In genomic region chr16:89033796-89034572, GRCh38 we compare ENCODE assay signal across 26 cellular contexts. TPM values are rescaled to one million over a fixed set of nuclear protein-coding genes. Genes with fewer than 3 reads are reported as not detected.
DNase-seq lines count a peak whose midpoint lies in the region; ATAC-seq and TF ChIP-seq lines count a peak whose summit lies in the region.
"Had no signal": no experiment of that assay in that cellular context is flagged by ENCODE, and none has a peak within 500 bp of the region (broad histone marks: within the 10 kb centered on the region; RNA-seq: fewer than 3 reads in every experiment).

No MANE protein-coding gene starts in this region.

- no peaks in the 10 kb centered on the region for H3K4me1 ChIP-seq in right atrium auricular region
- H3K4me1 ChIP-seq in lower lobe of right lung, result peaks cover 8% of the 10 kb centered on the region
- H3K4me1 ChIP-seq: foreskin keratinocyte had no signal

- H3K27ac Mint-ChIP-seq in activated T-helper 1 cell treated with anti-CD3 and anti-CD28 coated beads, Interleukin-12 subunit alpha, Interleukin-12 subunit beta, Interleukin-2, Interleukin-4 antibody, amounts not matched to agents 30 ng/mL and 10 ng/mL and 1 ng/mL, durations not matched to agents 14 hours and 24 hours and 36 hours, result peak overlapping the region; percentile 52
- H3K27ac Mint-ChIP-seq in stimulated activated memory B cell treated with anti-CD40 and anti-IgM and Interleukin-4, amounts not matched to agents 10 μg/mL and 1 μg/mL and 100 μg/mL, for 72 hours, result peak overlapping the region; percentile 72
- H3K27ac Mint-ChIP-seq: activated CD8-positive, alpha-beta T cell treated with anti-CD3 and anti-CD28 coated beads for 36 hours; activated naive CD8-positive, alpha-beta T cell treated with anti-CD3 and anti-CD28 coated beads, Interleukin-2, amount 50 U/mL, for 24 hours; immature natural killer cell; stimulated activated effector memory CD8-positive, alpha-beta T cell treated with anti-CD3 and anti-CD28 coated beads, Interleukin-12 subunit alpha, Interleukin-12 subunit beta, amount 100 ng/mL, for 72 hours had no signal

- peaks cover 3% of the 10 kb centered on the region for H3K36me3 Mint-ChIP-seq in activated T-helper 1 cell treated with anti-CD3 and anti-CD28 coated beads, Interleukin-12 subunit alpha, Interleukin-12 subunit beta, Interleukin-2, Interleukin-4 antibody, amounts not matched to agents 30 ng/mL and 10 ng/mL and 1 ng/mL, durations not matched to agents 14 hours and 24 hours and 36 hours (ENCODE audit: low read depth)
- no peaks in the 10 kb centered on the region for H3K36me3 Mint-ChIP-seq in stimulated activated memory B cell treated with anti-CD40 and anti-IgM and Interleukin-4, amounts not matched to agents 10 μg/mL and 1 μg/mL and 100 μg/mL, for 72 hours
- H3K36me3 Mint-ChIP-seq: immature natural killer cell; stimulated activated effector memory CD8-positive, alpha-beta T cell treated with anti-CD3 and anti-CD28 coated beads, Interleukin-12 subunit alpha, Interleukin-12 subunit beta, amount 100 ng/mL, for 72 hours had no signal

- H3K36me3 ChIP-seq in right atrium auricular region, result no peaks in the 10 kb centered on the region
- H3K36me3 ChIP-seq in lower lobe of right lung, result no peaks in the 10 kb centered on the region

- no peak overlapping the region for H3K4me3 Mint-ChIP-seq in activated T-helper 1 cell treated with anti-CD3 and anti-CD28 coated beads, Interleukin-12 subunit alpha, Interleukin-12 subunit beta, Interleukin-2, Interleukin-4 antibody, amounts not matched to agents 30 ng/mL and 10 ng/mL and 1 ng/mL, durations not matched to agents 14 hours and 24 hours and 36 hours
- H3K4me3 Mint-ChIP-seq in stimulated activated memory B cell treated with anti-CD40 and anti-IgM and Interleukin-4, amounts not matched to agents 10 μg/mL and 1 μg/mL and 100 μg/mL, for 72 hours, result no peak overlapping the region
- H3K4me3 Mint-ChIP-seq: activated CD8-positive, alpha-beta T cell treated with anti-CD3 and anti-CD28 coated beads for 36 hours; activated naive CD8-positive, alpha-beta T cell treated with anti-CD3 and anti-CD28 coated beads, Interleukin-2, amount 50 U/mL, for 24 hours; immature natural killer cell; stimulated activated effector memory CD8-positive, alpha-beta T cell treated with anti-CD3 and anti-CD28 coated beads, Interleukin-12 subunit alpha, Interleukin-12 subunit beta, amount 100 ng/mL, for 72 hours had no signal

- H3K9me3 Mint-ChIP-seq in activated T-helper 1 cell treated with anti-CD3 and anti-CD28 coated beads, Interleukin-12 subunit alpha, Interleukin-12 subunit beta, Interleukin-2, Interleukin-4 antibody, amounts not matched to agents 30 ng/mL and 10 ng/mL and 1 ng/mL, durations not matched to agents 14 hours and 24 hours and 36 hours, result peaks cover 12% of the 10 kb centered on the region
- peaks cover 3% of the 10 kb centered on the region for H3K9me3 Mint-ChIP-seq in stimulated activated memory B cell treated with anti-CD40 and anti-IgM and Interleukin-4, amounts not matched to agents 10 μg/mL and 1 μg/mL and 100 μg/mL, for 72 hours
- H3K9me3 Mint-ChIP-seq: activated naive CD8-positive, alpha-beta T cell treated with anti-CD3 and anti-CD28 coated beads, Interleukin-2, amount 50 U/mL, for 24 hours had no signal

- H3K27me3 ChIP-seq in right atrium auricular region (no peaks in the 10 kb centered on the region), lower lobe of right lung (ENCODE audit: low read depth) (peaks cover 25% of the 10 kb centered on the region)

- H3K9me3 ChIP-seq in right atrium auricular region (no peaks in the 10 kb centered on the region), lower lobe of right lung (no peaks in the 10 kb centered on the region)

- H3K4me3 ChIP-seq in right atrium auricular region (no peak overlapping the region), lower lobe of right lung (no peak overlapping the region)

- intact Hi-C loops in Right ventricle myocardium superior (cut with DNase I), result no loop called here
- intact Hi-C loops in activated T-helper 1 cell treated with anti-CD3 and anti-CD28 coated beads, Interleukin-12 subunit alpha, Interleukin-12 subunit beta, Interleukin-2, Interleukin-4 antibody, amounts not matched to agents 30 ng/mL and 10 ng/mL and 1 ng/mL, durations not matched to agents 14 hours and 24 hours and 36 hours (cut with micrococcal nuclease), result no loop called here
- intact Hi-C loops in lower lobe of right lung (cut with DNase I), result no loop called here

- TF ChIP-seq CTCF in right atrium auricular region (IDR thresholded peaks at IDR 0.05) (no peak), lower lobe of right lung (IDR thresholded peaks at IDR 0.05) (no peak)

- no peak overlapping the region for H3K27ac ChIP-seq in right atrium auricular region
- H3K27ac ChIP-seq in lower lobe of right lung, result no peak overlapping the region
- H3K27ac ChIP-seq: foreskin keratinocyte had no signal

- ATAC-seq in Right ventricle myocardium superior (ENCODE audit: poor library complexity) (no peak), lower lobe of right lung (no peak)
- no peak for ATAC-seq in stimulated activated memory B cell treated with anti-CD40 and anti-IgM and Interleukin-4, amounts not matched to agents 10 μg/mL and 1 μg/mL and 100 μg/mL, for 72 hours
- ATAC-seq: activated CD8-positive, alpha-beta T cell treated with anti-CD3 and anti-CD28 coated beads for 36 hours; activated naive CD8-positive, alpha-beta T cell treated with anti-CD3 and anti-CD28 coated beads, Interleukin-2, amount 50 U/mL, for 24 hours; foreskin keratinocyte; HCT116; SK-N-SH treated with all-trans-retinoic acid at 6 μM for 48 hours; stimulated activated effector memory CD8-positive, alpha-beta T cell treated with anti-CD3 and anti-CD28 coated beads, Interleukin-12 subunit alpha, Interleukin-12 subunit beta, amount 100 ng/mL, for 72 hours had no signal

- H3K4me1 Mint-ChIP-seq in activated T-helper 1 cell treated with anti-CD3 and anti-CD28 coated beads, Interleukin-12 subunit alpha, Interleukin-12 subunit beta, Interleukin-2, Interleukin-4 antibody, amounts not matched to agents 30 ng/mL and 10 ng/mL and 1 ng/mL, durations not matched to agents 14 hours and 24 hours and 36 hours (ENCODE audit: low read depth), result peaks cover 33% of the 10 kb centered on the region
- H3K4me1 Mint-ChIP-seq in stimulated activated memory B cell treated with anti-CD40 and anti-IgM and Interleukin-4, amounts not matched to agents 10 μg/mL and 1 μg/mL and 100 μg/mL, for 72 hours, result peaks cover 42% of the 10 kb centered on the region

- H3K27me3 Mint-ChIP-seq in activated T-helper 1 cell treated with anti-CD3 and anti-CD28 coated beads, Interleukin-12 subunit alpha, Interleukin-12 subunit beta, Interleukin-2, Interleukin-4 antibody, amounts not matched to agents 30 ng/mL and 10 ng/mL and 1 ng/mL, durations not matched to agents 14 hours and 24 hours and 36 hours (ENCODE audit: insufficient read depth), result peaks cover 5% of the 10 kb centered on the region
- peaks cover 12% of the 10 kb centered on the region for H3K27me3 Mint-ChIP-seq in stimulated activated memory B cell treated with anti-CD40 and anti-IgM and Interleukin-4, amounts not matched to agents 10 μg/mL and 1 μg/mL and 100 μg/mL, for 72 hours

- peak; percentile 32 for DNase-seq in Right ventricle myocardium superior
- no peak for DNase-seq in right atrium auricular region (ENCODE audit: low spot score)
- DNase-seq in activated T-helper 1 cell treated with anti-CD3 and anti-CD28 coated beads, Interleukin-12 subunit alpha, Interleukin-12 subunit beta, Interleukin-2, Interleukin-4 antibody, amounts not matched to agents 30 ng/mL and 10 ng/mL and 1 ng/mL, durations not matched to agents 14 hours and 24 hours and 36 hours (ENCODE audit: low spot score), result no peak
- peak; percentile 31 for DNase-seq in lower lobe of right lung
- no peak for DNase-seq in GDM1 (lab: John Stamatoyannopoulos, UW)
- no peak for DNase-seq in germinal center (ENCODE audit: low spot score)
- DNase-seq in NCI-H510A treated with DMSO at 0.1 percent for 48 hours (lab: John Stamatoyannopoulos, UW), result no peak
- DNase-seq: activated gamma-delta T cell treated with Interleukin-2 at 50 U/mL for 16 hours; activated naive CD8-positive, alpha-beta T cell treated with anti-CD3 and anti-CD28 coated beads, Interleukin-2, amount 50 U/mL, for 24 hours; activated T-cell treated with anti-CD3 and anti-CD28 coated beads for 4 hours; effector memory CD4-positive, alpha-beta T cell; foreskin keratinocyte; hippocampal formation; immature natural killer cell; NCI-H1092; NCI-H187 treated with DMSO at 0.1 percent for 48 hours; NCI-H748 treated with DMSO at 0.1 percent for 48 hours; occipital lobe; stimulated activated CD4-positive, alpha-beta T cell treated with anti-CD3 and anti-CD28 coated beads, Interleukin-2, amount 100 ng/mL, for 48 hours; T-helper 9 cell had no signal

RNA-seq across cellular contexts. Expression of gene CBFA2T3, which starts 57.0 kb away (rescaled TPM):
- total RNA-seq in Right ventricle myocardium superior (8.6 TPM), right atrium auricular region (1 to 10 TPM; 1.1 to 2.6 TPM), lower lobe of right lung (14.3 TPM)
- total RNA-seq in activated T-helper 1 cell treated with anti-CD3 and anti-CD28 coated beads, Interleukin-12 subunit alpha, Interleukin-12 subunit beta, Interleukin-2, Interleukin-4 antibody, amounts not matched to agents 30 ng/mL and 10 ng/mL and 1 ng/mL, durations not matched to agents 14 hours and 24 hours and 36 hours, result 0.05 TPM in 1 of 2 replicates, not detected in the other
- total RNA-seq: renal cortical epithelial cell had no signal

RNA-seq across cellular contexts. Expression of gene ACSF3, which starts 59.7 kb away (rescaled TPM):
- 15.5 TPM for total RNA-seq in Right ventricle myocardium superior
- total RNA-seq in right atrium auricular region, result 10 to 100 TPM; 13.4 to 15.9 TPM
- total RNA-seq in activated T-helper 1 cell treated with anti-CD3 and anti-CD28 coated beads, Interleukin-12 subunit alpha, Interleukin-12 subunit beta, Interleukin-2, Interleukin-4 antibody, amounts not matched to agents 30 ng/mL and 10 ng/mL and 1 ng/mL, durations not matched to agents 14 hours and 24 hours and 36 hours, result 37.0 and 39.0 TPM in 2 replicates
- total RNA-seq in lower lobe of right lung, result 31.7 TPM

Comparison
In these comparisons a context has a peak if more than half of its experiments do, and no peak if none do; other contexts are left out.
1. DNase-seq: peak in Right ventricle myocardium superior (single experiment) and lower lobe of right lung (single experiment); none in right atrium auricular region (single experiment), activated T-helper 1 cell treated with anti-CD3 and anti-CD28 coated beads, Interleukin-12 subunit alpha, Interleukin-12 subunit beta, Interleukin-2, Interleukin-4 antibody, amounts not matched to agents 30 ng/mL and 10 ng/mL and 1 ng/mL, durations not matched to agents 14 hours and 24 hours and 36 hours (single experiment), GDM1 (single experiment), germinal center (single experiment) and NCI-H510A treated with DMSO at 0.1 percent for 48 hours (single experiment).